24 cellular contexts compared by ENCODE assay signal in genomic region chr12:75600146-75600545, GRCh38.
"Had no signal": no experiment of that assay in that cellular context is flagged by ENCODE, and none has a peak within 500 bp of the region (broad histone marks: within the 10 kb centered on the region; RNA-seq: fewer than 3 reads in every experiment).

No MANE protein-coding gene starts in this region.

- H3K27ac ChIP-seq: colonic mucosa, epithelial cell of prostate, foreskin keratinocyte, gastroesophageal sphincter, heart right ventricle, left lung, lower lobe of right lung had no signal

- DNase-seq: colonic mucosa; cortex of kidney; effector CD8-positive, alpha-beta T cell; effector memory CD8-positive, alpha-beta T cell; endodermal cell; erythroblast; foreskin keratinocyte; head of caudate nucleus; heart right ventricle; hippocampal formation; left cardiac atrium; left lung; left ventricle myocardium superior; lower lobe of right lung; mesenchymal stem cell; mucosa of descending colon; naive B cell had no signal

- FAIRE-seq: endometrium, frontal cortex, islet of Langerhans, keratinocyte had no signal

- ATAC-seq: effector memory CD8-positive, alpha-beta T cell; esophagus mucosa; foreskin keratinocyte; gastroesophageal sphincter; heart right ventricle; left cardiac atrium; left lung; left ventricle myocardium superior; lower lobe of right lung; mucosa of descending colon had no signal

- H3K9me3 ChIP-seq: colonic mucosa, gastroesophageal sphincter, left lung, lower lobe of right lung, mucosa of descending colon had no signal

- H3K36me3 ChIP-seq: colonic mucosa, gastroesophageal sphincter, heart right ventricle, left lung, lower lobe of right lung had no signal

- H3K27me3 ChIP-seq: colonic mucosa, foreskin keratinocyte, gastroesophageal sphincter, heart right ventricle, left lung had no signal

- H3K4me3 ChIP-seq: colonic mucosa, gastroesophageal sphincter, heart right ventricle, left lung, lower lobe of right lung, mucosa of descending colon had no signal

- H3K4me1 ChIP-seq: colonic mucosa, foreskin keratinocyte, gastroesophageal sphincter, left lung, lower lobe of right lung had no signal
